Comparison of ENCODE assay signal across 8 cellular contexts in the genomic region with DNA sequence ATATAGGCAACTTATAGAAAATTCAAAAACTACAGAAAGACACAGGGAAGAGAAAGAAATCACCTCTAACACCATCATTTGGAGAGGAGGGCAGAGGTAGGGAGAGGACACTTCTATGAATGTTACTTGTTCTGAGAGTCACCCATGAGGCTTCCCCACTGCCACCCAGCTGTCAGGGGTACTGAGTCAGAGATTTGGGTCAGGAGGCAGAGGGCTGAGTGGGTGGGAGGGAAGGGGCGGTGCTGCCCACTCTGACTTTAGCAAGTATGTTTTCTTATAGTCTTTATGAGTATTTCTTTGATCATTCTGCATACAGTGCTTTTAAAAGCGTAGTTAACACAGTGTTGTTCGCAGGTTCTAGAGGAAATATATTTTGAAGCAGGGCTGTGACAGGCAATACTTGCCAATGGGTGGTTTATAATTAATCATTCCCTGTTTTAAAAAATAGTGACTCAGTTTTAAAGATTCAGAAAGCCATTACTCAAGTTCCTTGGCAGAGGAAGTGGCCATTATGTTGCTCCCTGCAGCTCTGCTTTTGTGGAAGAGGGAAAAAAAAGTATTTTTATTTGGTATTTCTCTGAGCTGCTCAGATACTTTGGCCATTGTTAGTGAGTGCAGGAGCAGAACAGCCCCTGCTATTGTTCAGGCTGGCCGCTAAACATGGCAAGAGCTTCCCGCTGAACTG. TPM values are rescaled to one million over a fixed set of nuclear protein-coding genes. Genes with fewer than 3 reads are reported as not detected.
DNase-seq lines count a peak whose midpoint lies in the region; ATAC-seq, FAIRE-seq and TF ChIP-seq lines count a peak whose summit lies in the region.

No MANE protein-coding gene starts in this region.

- no peak overlapping the region for H3K4me2 ChIP-seq in HepG2 (ENCODE audit: low read depth, low read length)

- no peak overlapping the region for H3K4me3 ChIP-seq in HepG2 (replicated peaks in 1 of 3; ENCODE audit: insufficient read depth in 1 of 3, low read depth in 2 of 3, low read length in 3 of 3)

- FAIRE-seq in HepG2 (lab: Jason Lieb, UNC), result no peak

- peaks cover 81% of the 10 kb centered on the region for H3K4me1 ChIP-seq in HepG2 (ENCODE audit: insufficient read depth, low read length)

- no peak for TF ChIP-seq CTCF in HepG2 (CRISPR knock-in tag; IDR thresholded peaks at IDR 0.05)

- TF ChIP-seq EP300 in HepG2 (IDR thresholded peaks at IDR 0.05; ENCODE audit: low read depth in 2 of 2, low read length in 2 of 2) (no peak), HepG2 (CRISPR knock-in tag; IDR thresholded peaks at IDR 0.05; ENCODE audit: borderline replicate concordance) (no peak)

- POLR2A ChIA-PET in HepG2 (lab: Yijun Ruan, JAX), result no interaction called here

- WGBS in HepG2 (ENCODE audit: low lambda C conversion rate), result 86% methylated on average over 5 of the region's 5 CpGs

- no peak overlapping the region for H2AFZ ChIP-seq in HepG2 (ENCODE audit: low read length)

- peak overlapping the region; percentile 56 for H3K27ac ChIP-seq in angular gyrus (ENCODE audit: low read depth, low read length)
- H3K27ac ChIP-seq in HepG2 (ENCODE audit: extremely low read length, insufficient read depth, low read length), result no peak overlapping the region

- in situ Hi-C loops in HepG2 (cut with HindIII; ENCODE audit: extremely low pct_ligation_motif_present, low pct_unique_long_range_greater_than_20kb), result no loop called here

- H3K9ac ChIP-seq in HepG2 (ENCODE audit: insufficient read depth, low read depth, low read length), result no peak overlapping the region

- no peaks in the 10 kb centered on the region for H3K9me3 ChIP-seq in HepG2 (ENCODE audit: low read length)

- no peaks in the 10 kb centered on the region for H3K36me3 ChIP-seq in HepG2 (replicated peaks in 1 of 2; ENCODE audit: control insufficient read depth in 1 of 2, insufficient read depth in 2 of 2, low read length in 2 of 2)

- CTCF ChIA-PET in HepG2 (lab: Yijun Ruan, JAX; ENCODE audit: low intra/inter-chr PET ratio, low total read pairs), result no interaction called here

- BruUV-seq in HepG2 (replicated peaks; lab: Mats Ljungman, UMichigan), result no TSS peak

- no peak for TF ChIP-seq RAD21 in HepG2 (CRISPR knock-in tag; IDR thresholded peaks at IDR 0.05)

- TF ChIP-seq POLR2A in HepG2 (IDR thresholded peaks at IDR 0.05; ENCODE audit: insufficient read depth in 1 of 2, low read depth in 2 of 2, low read length in 2 of 2), result no peak

- H3K27me3 ChIP-seq in HepG2 (ENCODE audit: control insufficient read depth in 1 of 2, insufficient read depth in 2 of 2, low read length in 2 of 2), result no peaks in the 10 kb centered on the region

- no peak for ATAC-seq in HepG2

- intact Hi-C loops in HepG2 (cut with micrococcal nuclease; ENCODE audit: unreplicated experiment), result no loop called here

- H3K79me2 ChIP-seq in HepG2 (ENCODE audit: insufficient read depth, low read length), result no peaks in the 10 kb centered on the region

- DNase-seq in activated CD8-positive, alpha-beta memory T cell treated with anti-CD3 and anti-CD28 coated beads, Interleukin-2, amount 50 U/mL, for 4 hours, result peak; percentile 51
- DNase-seq in activated CD8-positive, alpha-beta memory T cell treated with anti-CD3 and anti-CD28 coated beads, Interleukin-2, amount 50 U/mL, for 48 hours, result no peak
- DNase-seq in HepG2 (ENCODE audit: low spot score) (no peak), superior temporal gyrus (ENCODE audit: extremely low spot score) (peak; percentile 70), NCI-H1048 (lab: John Stamatoyannopoulos, UW) (no peak), T-helper 1 cell (no peak), NCI-H1092 treated with DMSO at 0.1 percent for 48 hours (lab: John Stamatoyannopoulos, UW) (no peak)

- H4K20me1 ChIP-seq in HepG2 (ENCODE audit: insufficient read depth, low read length), result no peaks in the 10 kb centered on the region

TF ChIP-seq in HepG2, 621 proteins besides CTCF, POLR2A, EP300 and RAD21 (continues in another document):
- TF ChIP-seq ZNF274 (CRISPR knock-in tag; IDR thresholded peaks at IDR 0.05) (no peak), SOX5 (CRISPR knock-in tag; IDR thresholded peaks at IDR 0.05; ENCODE audit: borderline replicate concordance) (peak; percentile 25; the same call in 1 of the 2 replicates), ZNF773 (CRISPR knock-in tag; IDR thresholded peaks at IDR 0.05; ENCODE audit: borderline replicate concordance) (no peak), KLF15 (CRISPR knock-in tag; IDR thresholded peaks at IDR 0.05; ENCODE audit: borderline replicate concordance) (no peak), TBX3 (IDR thresholded peaks at IDR 0.05; ENCODE audit: borderline replicate concordance) (no peak), ZNF256 (CRISPR knock-in tag; conservative IDR thresholded peaks at IDR 0.05) (no peak), ZNF180 (CRISPR knock-in tag; IDR thresholded peaks at IDR 0.05; ENCODE audit: borderline replicate concordance, low read depth) (no peak), RFXANK (CRISPR knock-in tag; IDR thresholded peaks at IDR 0.05) (no peak), THYN1 (CRISPR knock-in tag; IDR thresholded peaks at IDR 0.05; ENCODE audit: borderline replicate concordance, low read depth) (no peak), ZNF562 (CRISPR knock-in tag; IDR thresholded peaks at IDR 0.05; ENCODE audit: borderline replicate concordance) (no peak), ATF1 (CRISPR knock-in tag; IDR thresholded peaks at IDR 0.05) (no peak)
- TF ChIP-seq, protein P1, sequence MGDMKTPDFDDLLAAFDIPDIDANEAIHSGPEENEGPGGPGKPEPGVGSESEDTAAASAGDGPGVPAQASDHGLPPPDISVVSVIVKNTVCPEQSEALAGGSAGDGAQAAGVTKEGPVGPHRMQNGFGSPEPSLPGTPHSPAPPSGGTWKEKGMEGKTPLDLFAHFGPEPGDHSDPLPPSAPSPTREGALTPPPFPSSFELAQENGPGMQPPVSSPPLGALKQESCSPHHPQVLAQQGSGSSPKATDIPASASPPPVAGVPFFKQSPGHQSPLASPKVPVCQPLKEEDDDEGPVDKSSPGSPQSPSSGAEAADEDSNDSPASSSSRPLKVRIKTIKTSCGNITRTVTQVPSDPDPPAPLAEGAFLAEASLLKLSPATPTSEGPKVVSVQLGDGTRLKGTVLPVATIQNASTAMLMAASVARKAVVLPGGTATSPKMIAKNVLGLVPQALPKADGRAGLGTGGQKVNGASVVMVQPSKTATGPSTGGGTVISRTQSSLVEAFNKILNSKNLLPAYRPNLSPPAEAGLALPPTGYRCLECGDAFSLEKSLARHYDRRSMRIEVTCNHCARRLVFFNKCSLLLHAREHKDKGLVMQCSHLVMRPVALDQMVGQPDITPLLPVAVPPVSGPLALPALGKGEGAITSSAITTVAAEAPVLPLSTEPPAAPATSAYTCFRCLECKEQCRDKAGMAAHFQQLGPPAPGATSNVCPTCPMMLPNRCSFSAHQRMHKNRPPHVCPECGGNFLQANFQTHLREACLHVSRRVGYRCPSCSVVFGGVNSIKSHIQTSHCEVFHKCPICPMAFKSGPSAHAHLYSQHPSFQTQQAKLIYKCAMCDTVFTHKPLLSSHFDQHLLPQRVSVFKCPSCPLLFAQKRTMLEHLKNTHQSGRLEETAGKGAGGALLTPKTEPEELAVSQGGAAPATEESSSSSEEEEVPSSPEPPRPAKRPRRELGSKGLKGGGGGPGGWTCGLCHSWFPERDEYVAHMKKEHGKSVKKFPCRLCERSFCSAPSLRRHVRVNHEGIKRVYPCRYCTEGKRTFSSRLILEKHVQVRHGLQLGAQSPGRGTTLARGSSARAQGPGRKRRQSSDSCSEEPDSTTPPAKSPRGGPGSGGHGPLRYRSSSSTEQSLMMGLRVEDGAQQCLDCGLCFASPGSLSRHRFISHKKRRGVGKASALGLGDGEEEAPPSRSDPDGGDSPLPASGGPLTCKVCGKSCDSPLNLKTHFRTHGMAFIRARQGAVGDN (CRISPR knock-in tag; IDR thresholded peaks at IDR 0.05), result no peak
- TF ChIP-seq, protein P2, sequence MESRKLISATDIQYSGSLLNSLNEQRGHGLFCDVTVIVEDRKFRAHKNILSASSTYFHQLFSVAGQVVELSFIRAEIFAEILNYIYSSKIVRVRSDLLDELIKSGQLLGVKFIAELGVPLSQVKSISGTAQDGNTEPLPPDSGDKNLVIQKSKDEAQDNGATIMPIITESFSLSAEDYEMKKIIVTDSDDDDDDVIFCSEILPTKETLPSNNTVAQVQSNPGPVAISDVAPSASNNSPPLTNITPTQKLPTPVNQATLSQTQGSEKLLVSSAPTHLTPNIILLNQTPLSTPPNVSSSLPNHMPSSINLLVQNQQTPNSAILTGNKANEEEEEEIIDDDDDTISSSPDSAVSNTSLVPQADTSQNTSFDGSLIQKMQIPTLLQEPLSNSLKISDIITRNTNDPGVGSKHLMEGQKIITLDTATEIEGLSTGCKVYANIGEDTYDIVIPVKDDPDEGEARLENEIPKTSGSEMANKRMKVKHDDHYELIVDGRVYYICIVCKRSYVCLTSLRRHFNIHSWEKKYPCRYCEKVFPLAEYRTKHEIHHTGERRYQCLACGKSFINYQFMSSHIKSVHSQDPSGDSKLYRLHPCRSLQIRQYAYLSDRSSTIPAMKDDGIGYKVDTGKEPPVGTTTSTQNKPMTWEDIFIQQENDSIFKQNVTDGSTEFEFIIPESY (CRISPR knock-in tag; IDR thresholded peaks at IDR 0.05), result peak; percentile 96

RNA-seq across cellular contexts. Expression of gene IL6R, which starts 18.3 kb away (rescaled TPM):
- 3.5 and 5.0 TPM in 2 replicates for total RNA-seq in HepG2 (2016; rRNA removed; fragmentation: Illumina TruSeq; extraction: Trizol)
- 0.71 and 0.91 TPM in 2 replicates for total RNA-seq in HepG2 (2016; cell fraction: cytosol; rRNA removed; fragmentation: Illumina TruSeq; extraction: Trizol; ENCODE audit: low read depth)
- 1.9 and 4.6 TPM in 2 replicates for total RNA-seq in HepG2 (2016; cell fraction: insoluble cytoplasmic fraction; rRNA removed; fragmentation: Illumina TruSeq; extraction: Trizol)
- total RNA-seq in HepG2 (2016; cell fraction: membrane; rRNA removed; fragmentation: Illumina TruSeq; extraction: Trizol), result 1.2 and 1.3 TPM in 2 replicates
- total RNA-seq in HepG2 (2016; cell fraction: nucleus; rRNA removed; fragmentation: Illumina TruSeq; extraction: Trizol), result 3.7 and 4.0 TPM in 2 replicates
- 24.5 and 30.5 TPM in 2 replicates for polyA plus RNA-seq in HepG2 (2011; rRNA removed)
- polyA plus RNA-seq in HepG2 (2011; cell fraction: cytosol; rRNA removed), result 15.2 and 20.2 TPM in 2 replicates
- polyA plus RNA-seq in HepG2 (2011; cell fraction: nucleus; rRNA removed), result 15.9 and 16.7 TPM in 2 replicates
- polyA plus RNA-seq in HepG2 (2012), result 13.7 and 18.5 TPM in 2 replicates
- polyA plus RNA-seq in HepG2 (2016; cell fraction: cytosol; fragmentation: Illumina TruSeq; extraction: Trizol; ENCODE audit: low read depth), result 0.28 and 0.32 TPM in 2 replicates
- polyA plus RNA-seq in HepG2 (2016; cell fraction: insoluble cytoplasmic fraction; fragmentation: Illumina TruSeq; extraction: Trizol; ENCODE audit: low read depth), result 1.4 and 2.1 TPM in 2 replicates
- polyA plus RNA-seq in HepG2 (2016; cell fraction: membrane; fragmentation: Illumina TruSeq; extraction: Trizol; ENCODE audit: low read depth), result 0.60 and 0.65 TPM in 2 replicates
- 4.0 and 4.9 TPM in 2 replicates for polyA plus RNA-seq in HepG2 (2016; cell fraction: nucleus; fragmentation: Illumina TruSeq; extraction: Trizol; ENCODE audit: insufficient read depth, low read depth)
- 13.3 and 63.4 TPM in 2 replicates for polyA minus RNA-seq in HepG2 (2011; rRNA and poly(A)+ RNA removed; ENCODE audit: low replicate concordance)
- 10.3 and 13.7 TPM in 2 replicates for polyA minus RNA-seq in HepG2 (2011; cell fraction: cytosol; rRNA and poly(A)+ RNA removed)
- polyA minus RNA-seq in HepG2 (2011; cell fraction: nucleus; rRNA and poly(A)+ RNA removed), result 13.4 and 13.8 TPM in 2 replicates

Comparison
In these comparisons a context has a peak if more than half of its experiments do, and no peak if none do; other contexts are left out.
1. DNase-seq: peak in activated CD8-positive, alpha-beta memory T cell treated with anti-CD3 and anti-CD28 coated beads, Interleukin-2, amount 50 U/mL, for 4 hours (single experiment) and superior temporal gyrus (single experiment); none in activated CD8-positive, alpha-beta memory T cell treated with anti-CD3 and anti-CD28 coated beads, Interleukin-2, amount 50 U/mL, for 48 hours (single experiment), HepG2 (single experiment), NCI-H1048 (single experiment), T-helper 1 cell (0 of 5) and NCI-H1092 treated with DMSO at 0.1 percent for 48 hours (single experiment).